In genomic region chr17:8436169-8436932, GRCh38 we compare ENCODE assay signal across 1 cellular context.
TF ChIP-seq lines count a peak whose summit lies in the region.

No MANE protein-coding gene starts in this region.

TF ChIP-seq in GM12878, 131 proteins besides CTCF, POLR2A, EP300 and RAD21 (continued from another document):
- TF ChIP-seq ZNF687 (IDR thresholded peaks at IDR 0.05) (0 out of 2 replicates have a peak, but pooled peaks have one; percentile 26), RELB (IDR thresholded peaks at IDR 0.05; ENCODE audit: low read depth) (0 out of 2 replicates have a peak, but pooled peaks have one; percentile 18), SRF (IDR thresholded peaks at IDR 0.05; ENCODE audit: low read depth in 2 of 2, low read length in 2 of 2) (no peak), MLLT1 (IDR thresholded peaks at IDR 0.05) (peak; percentile 30; the same call in 1 of the 2 replicates), NBN (IDR thresholded peaks at IDR 0.05) (0 out of 2 replicates have a peak, but pooled peaks have one; percentile 11), IKZF1 (conservative IDR thresholded peaks at IDR 0.05) (peak; percentile 58), CUX1 (IDR thresholded peaks at IDR 0.05; ENCODE audit: insufficient replicate concordance, low read depth, low read length) (no peak), ZBTB4 (CRISPR knock-in tag; IDR thresholded peaks at IDR 0.05) (no peak), EED (IDR thresholded peaks at IDR 0.05; ENCODE audit: low read depth) (peak; percentile 29; the same call in 1 of the 2 replicates), KLF5 (IDR thresholded peaks at IDR 0.05; ENCODE audit: partially characterized antibody) (no peak), BMI1 (IDR thresholded peaks at IDR 0.05; ENCODE audit: borderline replicate concordance) (no peak), SMARCA5 (IDR thresholded peaks at IDR 0.05) (0 out of 2 replicates have a peak, but pooled peaks have one; percentile 8), SUZ12 (IDR thresholded peaks at IDR 0.05; ENCODE audit: unreplicated experiment) (no peak), MXI1 (IDR thresholded peaks at IDR 0.05; ENCODE audit: low read depth, low read length) (no peak; the same call in 1 of the 2 replicates), LARP7 (IDR thresholded peaks at IDR 0.05) (peak; percentile 55; the same call in 1 of the 2 replicates), MTA2 (IDR thresholded peaks at IDR 0.05; ENCODE audit: low read depth) (no peak), SIN3A (IDR thresholded peaks at IDR 0.05; ENCODE audit: low read depth, low read length) (no peak), FOS (IDR thresholded peaks at IDR 0.05; ENCODE audit: borderline replicate concordance, extremely low read depth, insufficient read length) (no peak), SMAD5 (IDR thresholded peaks at IDR 0.05; ENCODE audit: low read depth) (no peak), GATAD2B (conservative IDR thresholded peaks at IDR 0.05; ENCODE audit: low read depth) (peak; percentile 91), NFYA (IDR thresholded peaks at IDR 0.05; ENCODE audit: borderline replicate concordance, low read depth, low read length) (no peak), NR2C1 (IDR thresholded peaks at IDR 0.05) (no peak), STAT1 (conservative IDR thresholded peaks at IDR 0.05) (no peak), EGR1 (IDR thresholded peaks at IDR 0.05; ENCODE audit: borderline replicate concordance in 1 of 2, low read depth in 2 of 2, low read length in 2 of 2) (peak in 1 of 2 experiments; percentile 37; a peak in 1 of 3 replicates), ZNF592 (IDR thresholded peaks at IDR 0.05) (no peak), DPF2 (IDR thresholded peaks at IDR 0.05) (peak; percentile 59; the same call in 1 of the 2 replicates), CREM (IDR thresholded peaks at IDR 0.05; ENCODE audit: low read depth) (no peak), NR2F1 (conservative IDR thresholded peaks at IDR 0.05) (0 out of 2 replicates have a peak, but pooled peaks have one; percentile 54), BHLHE40 (IDR thresholded peaks at IDR 0.05; ENCODE audit: borderline replicate concordance in 1 of 2, low read depth in 2 of 2, low read length in 1 of 2) (no peak), ZNF207 (IDR thresholded peaks at IDR 0.05; ENCODE audit: borderline replicate concordance) (peak; percentile 92), CHD1 (IDR thresholded peaks at IDR 0.05; ENCODE audit: low read depth, low read length) (0 out of 2 replicates have a peak, but pooled peaks have one; percentile 26), RUNX3 (IDR thresholded peaks at IDR 0.05; ENCODE audit: low read length) (peak; percentile 73; the same call in 1 of the 2 replicates), ZNF24 (IDR thresholded peaks at IDR 0.05) (no peak), ZNF274 (IDR thresholded peaks at IDR 0.05; ENCODE audit: insufficient read depth, insufficient read length) (no peak), HSF1 (IDR thresholded peaks at IDR 0.05; ENCODE audit: low read depth, low read length) (no peak)
TF ChIP-seq in GM12878: peak in this region for 15.
